ENCODE assay signal across 32 cellular contexts in genomic region chr4:178836865-178837264, GRCh38.
"Had no signal": no experiment of that assay in that cellular context is flagged by ENCODE, and none has a peak within 500 bp of the region (broad histone marks: within the 10 kb centered on the region; RNA-seq: fewer than 3 reads in every experiment).

No MANE protein-coding gene starts in this region.

- H3K4me1 ChIP-seq: parathyroid adenoma, psoas muscle, spleen, suprapubic skin, testis, tibial artery, transverse colon, upper lobe of right lung, uterus had no signal

- H3K27me3 Mint-ChIP-seq: naive thymus-derived CD8-positive, alpha-beta T cell; natural killer cell treated with Interleukin-12 subunit alpha and Interleukin-12 subunit beta and Interleukin-15 and Interleukin-18, amount 100 ng/mL, for 72 hours; progenitor cell of endocrine pancreas; stimulated activated memory B cell treated with anti-CD40 and anti-IgM and Interleukin-4, amounts not matched to agents 10 μg/mL and 1 μg/mL and 100 μg/mL, for 72 hours; stimulated activated naive CD8-positive, alpha-beta T cell treated with anti-CD3 and anti-CD28 coated beads, Interleukin-15, amount 100 ng/mL, for 72 hours; type B pancreatic cell had no signal

- H3K9me3 ChIP-seq: neutrophil, psoas muscle, spleen, suprapubic skin, testis, tibial artery, transverse colon, upper lobe of right lung, uterus had no signal

- H3K27ac ChIP-seq: neutrophil, parathyroid adenoma, psoas muscle, skin epidermis, spleen, suprapubic skin, testis, tibial artery, transverse colon, upper lobe of right lung, uterus had no signal

- H3K36me3 Mint-ChIP-seq: naive thymus-derived CD8-positive, alpha-beta T cell; natural killer cell treated with Interleukin-12 subunit alpha and Interleukin-12 subunit beta and Interleukin-15 and Interleukin-18, amount 100 ng/mL, for 72 hours; stimulated activated memory B cell treated with anti-CD40 and anti-IgM and Interleukin-4, amounts not matched to agents 10 μg/mL and 1 μg/mL and 100 μg/mL, for 72 hours; type B pancreatic cell had no signal

- H3K27ac Mint-ChIP-seq: naive thymus-derived CD8-positive, alpha-beta T cell; natural killer cell treated with Interleukin-12 subunit alpha and Interleukin-12 subunit beta and Interleukin-15 and Interleukin-18, amount 100 ng/mL, for 72 hours; nephron progenitor cell; progenitor cell of endocrine pancreas; stimulated activated memory B cell treated with anti-CD40 and anti-IgM and Interleukin-4, amounts not matched to agents 10 μg/mL and 1 μg/mL and 100 μg/mL, for 72 hours; stimulated activated naive CD8-positive, alpha-beta T cell treated with anti-CD3 and anti-CD28 coated beads, Interleukin-15, amount 100 ng/mL, for 72 hours; type B pancreatic cell had no signal

- H2AFZ ChIP-seq: parathyroid adenoma had no signal

- H3K4me2 ChIP-seq: smooth muscle cell had no signal

- DNase-seq: naive thymus-derived CD8-positive, alpha-beta T cell; nephron progenitor cell; nucleus accumbens; posterior cingulate gyrus; psoas muscle; right cardiac atrium; spleen; stimulated activated CD4-positive, alpha-beta T cell treated with anti-CD3 and anti-CD28 coated beads, Interleukin-12 subunit alpha, Interleukin-12 subunit beta, amount 100 ng/mL, for 4 hours; stimulated activated CD4-positive, alpha-beta T cell treated with anti-CD3 and anti-CD28 coated beads, Interleukin-1b, Interleukin-23, amount 100 ng/mL, for 48 hours; stimulated activated CD4-positive, alpha-beta T cell treated with anti-CD3 and anti-CD28 coated beads, Interleukin-4, amount 100 ng/mL, for 1 hour; stimulated activated CD4-positive, alpha-beta T cell treated with anti-CD3 and anti-CD28 coated beads, Interleukin-4, amount 100 ng/mL, for 4 hours; stimulated activated CD8-positive, alpha-beta memory T cell treated with anti-CD3 and anti-CD28 coated beads, Interleukin-4, amount 100 ng/mL, for 48 hours; stimulated activated naive CD4-positive, alpha-beta T cell; stimulated activated naive CD8-positive, alpha-beta T cell treated with anti-CD3 and anti-CD28 coated beads, Interleukin-15, amount 100 ng/mL, for 72 hours; stimulated activated naive CD8-positive, alpha-beta T cell treated with anti-CD3 and anti-CD28 coated beads, Interleukin-15, Interleukin-2, amounts not matched to agents 100 U/mL and 50 U/mL, for 24 hours; substantia nigra; testis; tibial artery; transverse colon; upper lobe of right lung; uterus had no signal

- H3K27me3 ChIP-seq: neutrophil, spleen, suprapubic skin, testis, tibial artery, transverse colon, upper lobe of right lung, uterus had no signal

- H3K4me3 Mint-ChIP-seq: naive thymus-derived CD8-positive, alpha-beta T cell; natural killer cell treated with Interleukin-12 subunit alpha and Interleukin-12 subunit beta and Interleukin-15 and Interleukin-18, amount 100 ng/mL, for 72 hours; nephron progenitor cell; neural crest cell; stimulated activated memory B cell treated with anti-CD40 and anti-IgM and Interleukin-4, amounts not matched to agents 10 μg/mL and 1 μg/mL and 100 μg/mL, for 72 hours; stimulated activated naive CD8-positive, alpha-beta T cell treated with anti-CD3 and anti-CD28 coated beads, Interleukin-15, amount 100 ng/mL, for 72 hours; type B pancreatic cell had no signal

- H3K9ac ChIP-seq: parathyroid adenoma had no signal

- H3K4me1 Mint-ChIP-seq: naive thymus-derived CD8-positive, alpha-beta T cell; nephron progenitor cell; neural crest cell; stimulated activated memory B cell treated with anti-CD40 and anti-IgM and Interleukin-4, amounts not matched to agents 10 μg/mL and 1 μg/mL and 100 μg/mL, for 72 hours; stimulated activated naive CD8-positive, alpha-beta T cell treated with anti-CD3 and anti-CD28 coated beads, Interleukin-15, amount 100 ng/mL, for 72 hours had no signal

- H3K36me3 ChIP-seq: neutrophil, spleen, suprapubic skin, tibial artery, transverse colon, upper lobe of right lung, uterus had no signal

- H3K9me3 Mint-ChIP-seq: nephron progenitor cell, neural crest cell, type B pancreatic cell had no signal

- ATAC-seq: naive thymus-derived CD8-positive, alpha-beta T cell; natural killer cell treated with Interleukin-12 subunit alpha and Interleukin-12 subunit beta and Interleukin-15 and Interleukin-18, amount 100 ng/mL, for 72 hours; psoas muscle; right cardiac atrium; sciatic nerve; stimulated activated memory B cell treated with anti-CD40 and anti-IgM and Interleukin-4, amounts not matched to agents 10 μg/mL and 1 μg/mL and 100 μg/mL, for 72 hours; stimulated activated naive CD8-positive, alpha-beta T cell treated with anti-CD3 and anti-CD28 coated beads, Interleukin-15, amount 100 ng/mL, for 72 hours; stimulated activated naive CD8-positive, alpha-beta T cell treated with anti-CD3 and anti-CD28 coated beads, Interleukin-15, Interleukin-2, amounts not matched to agents 100 U/mL and 50 U/mL, for 24 hours; upper lobe of right lung had no signal

- H3K4me3 ChIP-seq: psoas muscle, skin epidermis, smooth muscle cell, spleen, suprapubic skin, testis, tibial artery, transverse colon, upper lobe of right lung, uterus had no signal
